Comparison of ENCODE assay signal across 17 cellular contexts in genomic region chr10:126576336-126576735, GRCh38.
"Had no signal": no experiment of that assay in that cellular context is flagged by ENCODE, and none has a peak within 500 bp of the region (broad histone marks: within the 10 kb centered on the region; RNA-seq: fewer than 3 reads in every experiment).

No MANE protein-coding gene starts in this region.

- H3K9me3 ChIP-seq: ascending aorta, ovary, upper lobe of right lung had no signal

- H3K36me3 ChIP-seq: ascending aorta, ovary, upper lobe of right lung, WERI-Rb-1 had no signal

- H3K36me3 Mint-ChIP-seq: T-cell had no signal

- H3K4me3 ChIP-seq: ascending aorta, hepatocyte, ovary, upper lobe of right lung had no signal

- H3K27ac ChIP-seq: ascending aorta, hepatocyte, ovary, upper lobe of right lung, WERI-Rb-1 had no signal

- H3K9me3 Mint-ChIP-seq: activated CD4-positive, alpha-beta memory T cell treated with anti-CD3 and anti-CD28 coated beads, Interleukin-2, amount 10 ng/mL, durations not matched to agents 7 days and 5 days had no signal

- H3K27ac Mint-ChIP-seq: activated CD4-positive, alpha-beta memory T cell treated with anti-CD3 and anti-CD28 coated beads, Interleukin-2, amount 10 ng/mL, durations not matched to agents 7 days and 5 days; activated CD4-positive, alpha-beta T cell treated with anti-CD3 and anti-CD28 coated beads for 36 hours; nephron progenitor cell; stimulated activated naive CD8-positive, alpha-beta T cell treated with anti-CD3 and anti-CD28 coated beads, Interleukin-15, Interleukin-2, amounts not matched to agents 100 ng/mL and 50 ng/mL, for 24 hours; T-cell had no signal

- H3K27me3 Mint-ChIP-seq: activated CD4-positive, alpha-beta memory T cell treated with anti-CD3 and anti-CD28 coated beads, Interleukin-2, amount 10 ng/mL, durations not matched to agents 7 days and 5 days; stimulated activated naive CD8-positive, alpha-beta T cell treated with anti-CD3 and anti-CD28 coated beads, Interleukin-15, Interleukin-2, amounts not matched to agents 100 ng/mL and 50 ng/mL, for 24 hours had no signal

- H3K4me1 ChIP-seq: ascending aorta, upper lobe of right lung had no signal

- DNase-seq: activated CD4-positive, alpha-beta memory T cell treated with anti-CD3 and anti-CD28 coated beads, Interleukin-2, amount 10 ng/mL, durations not matched to agents 7 days and 5 days; activated CD4-positive, alpha-beta T cell treated with anti-CD3 and anti-CD28 coated beads for 36 hours; activated gamma-delta T cell treated with Interleukin-2 at 50 U/mL for 16 hours; activated T-cell treated with anti-CD3 and anti-CD28 coated beads, Interleukin-2, amount 50 U/mL, for 48 hours; cerebellar nuclear complex; left ventricle myocardium superior; mesendoderm; nephron progenitor cell; ovary; stimulated activated CD4-positive, alpha-beta T cell treated with anti-CD3 and anti-CD28 coated beads, Interleukin-4, amount 100 ng/mL, for 1 hour; T-cell; upper lobe of right lung; WERI-Rb-1 had no signal

- H3K4me1 Mint-ChIP-seq: activated CD4-positive, alpha-beta memory T cell treated with anti-CD3 and anti-CD28 coated beads, Interleukin-2, amount 10 ng/mL, durations not matched to agents 7 days and 5 days; activated CD4-positive, alpha-beta T cell treated with anti-CD3 and anti-CD28 coated beads for 36 hours; nephron progenitor cell; T-cell had no signal

- ATAC-seq: activated CD4-positive, alpha-beta T cell treated with anti-CD3 and anti-CD28 coated beads for 36 hours; esophagus mucosa; left ventricle myocardium superior; T-cell; upper lobe of right lung had no signal

- H3K4me3 Mint-ChIP-seq: activated CD4-positive, alpha-beta memory T cell treated with anti-CD3 and anti-CD28 coated beads, Interleukin-2, amount 10 ng/mL, durations not matched to agents 7 days and 5 days; activated CD4-positive, alpha-beta T cell treated with anti-CD3 and anti-CD28 coated beads for 36 hours; nephron progenitor cell; stimulated activated naive CD8-positive, alpha-beta T cell treated with anti-CD3 and anti-CD28 coated beads, Interleukin-15, Interleukin-2, amounts not matched to agents 100 ng/mL and 50 ng/mL, for 24 hours; T-cell had no signal

- H3K27me3 ChIP-seq: ascending aorta, hepatocyte, ovary, upper lobe of right lung had no signal
